Comparison of ENCODE assay signal across 23 cellular contexts in genomic region chr12:118310320-118310719, GRCh38.
DNase-seq lines count a peak whose midpoint lies in the region; ATAC-seq, FAIRE-seq and TF ChIP-seq lines count a peak whose summit lies in the region.
"Had no signal": no experiment of that assay in that cellular context is flagged by ENCODE, and none has a peak within 500 bp of the region (broad histone marks: within the 10 kb centered on the region; RNA-seq: fewer than 3 reads in every experiment).

No MANE protein-coding gene starts in this region.

- H2BK5ac ChIP-seq in IMR-90 (ENCODE audit: low read depth, low read length, poor library complexity, severe bottlenecking), result peak overlapping the region; percentile 20

- dilution Hi-C loops in IMR-90 (cut with HindIII; ENCODE audit: low sequenced_read_pairs, unreplicated experiment), result no loop called here

- no peak overlapping the region for H3K27ac ChIP-seq in HepG2 (ENCODE audit: extremely low read length, insufficient read depth, low read length)
- no peak overlapping the region for H3K27ac ChIP-seq in right lobe of liver
- no peak overlapping the region for H3K27ac ChIP-seq in IMR-90 (ENCODE audit: insufficient read depth, low read length)
- H3K27ac ChIP-seq: 22Rv1; BLaER1 treated with 17β-estradiol and CSF1 and Interleukin-3, amounts not matched to agents 10 nM and 100 nM; C4-2B had no signal

- POLR2A ChIA-PET in HepG2 (lab: Yijun Ruan, JAX), result no interaction called here
- POLR2A ChIA-PET in IMR-90 (lab: Charles Lee; ENCODE audit: unreplicated experiment), result interaction anchor here (0.6 kb wide), 1 partner anchor 17 kb away, joined by 3 read pairs; no protein-coding TSS in a partner anchor

- H3K4me1 ChIP-seq in HepG2 (ENCODE audit: insufficient read depth, low read length) (no peaks in the 10 kb centered on the region), right lobe of liver (peaks cover 0 to 15% (median 6%) of the 10 kb centered on the region in 4 donors), IMR-90 (ENCODE audit: control insufficient read depth, insufficient read depth, low read length) (peaks cover 6% of the 10 kb centered on the region)
- H3K4me1 ChIP-seq: Caco-2 had no signal

- TF ChIP-seq CTCF in HepG2 (CRISPR knock-in tag; IDR thresholded peaks at IDR 0.05), result no peak
- TF ChIP-seq CTCF in right lobe of liver (IDR thresholded peaks at IDR 0.05), result no peak
- TF ChIP-seq CTCF in IMR-90 (conservative IDR thresholded peaks at IDR 0.05; ENCODE audit: low read depth, low read length), result no peak

- H3K4me2 ChIP-seq in HepG2 (ENCODE audit: low read depth, low read length) (no peak overlapping the region), IMR-90 (ENCODE audit: low read depth, low read length) (no peak overlapping the region)

- no peak overlapping the region for H3K23ac ChIP-seq in IMR-90 (ENCODE audit: low read depth, low read length)

- in situ Hi-C loops in HepG2 (cut with HindIII; ENCODE audit: extremely low pct_ligation_motif_present, low pct_unique_long_range_greater_than_20kb) (no loop called here), IMR-90 (cut with MboI; ENCODE audit: low sequenced_read_pairs) (no loop called here)

- TF ChIP-seq POLR2A in HepG2 (IDR thresholded peaks at IDR 0.05; ENCODE audit: insufficient read depth in 1 of 2, low read depth in 2 of 2, low read length in 2 of 2), result no peak
- TF ChIP-seq POLR2A in right lobe of liver (IDR thresholded peaks at IDR 0.05), result no peak
- no peak for TF ChIP-seq POLR2A in IMR-90 (IDR thresholded peaks at IDR 0.05; ENCODE audit: low read depth, low read length)

- no peaks in the 10 kb centered on the region for H3K79me2 ChIP-seq in HepG2 (ENCODE audit: insufficient read depth, low read length)

- H4K91ac ChIP-seq in IMR-90 (ENCODE audit: insufficient read depth, low read depth, low read length), result no peak overlapping the region

- H3K79me1 ChIP-seq in IMR-90 (ENCODE audit: low read depth in 1 of 2, low read length in 2 of 2), result peaks cover 11 to 39% of the 10 kb centered on the region in 2 experiments; a peak in 3 of 4 replicates

- H2BK15ac ChIP-seq in IMR-90 (ENCODE audit: low read depth, low read length), result no peak overlapping the region

- H2AFZ ChIP-seq in HepG2 (ENCODE audit: low read length) (no peak overlapping the region), IMR-90 (replicated peaks; ENCODE audit: low read length, poor library complexity) (no peak overlapping the region)

- no peak overlapping the region for H2AK9ac ChIP-seq in IMR-90 (replicated peaks; ENCODE audit: low read depth, low read length, poor library complexity)

- H2BK120ac ChIP-seq in IMR-90 (ENCODE audit: low read depth, low read length), result 0 out of 2 replicates have a peak overlapping the region, but pooled peaks have one; percentile 40

- no peaks in the 10 kb centered on the region for H3K36me3 ChIP-seq in HepG2 (replicated peaks in 1 of 2; ENCODE audit: control insufficient read depth in 1 of 2, insufficient read depth in 2 of 2, low read length in 2 of 2)
- H3K36me3 ChIP-seq in right lobe of liver, result no peaks in the 10 kb centered on the region
- no peaks in the 10 kb centered on the region for H3K36me3 ChIP-seq in IMR-90 (ENCODE audit: control insufficient read depth, insufficient read depth, low read length)

- no peaks in the 10 kb centered on the region; the same call in none of the 2 replicates for H3K9me1 ChIP-seq in IMR-90 (ENCODE audit: insufficient read depth, low read length)

- 0 out of 2 replicates have a peak overlapping the region, but pooled peaks have one; percentile 58 for H3K4ac ChIP-seq in IMR-90 (ENCODE audit: low read depth, low read length)

- no peaks in the 10 kb centered on the region for H4K20me1 ChIP-seq in HepG2 (ENCODE audit: insufficient read depth, low read length)
- H4K20me1 ChIP-seq in IMR-90 (ENCODE audit: insufficient read depth, low read length), result peaks cover 4% of the 10 kb centered on the region; the same call in 1 of the 2 replicates

- H3K18ac ChIP-seq in IMR-90 (ENCODE audit: low read depth, low read length), result no peak overlapping the region

- H3K9ac ChIP-seq in HepG2 (ENCODE audit: insufficient read depth, low read depth, low read length) (no peak overlapping the region), IMR-90 (ENCODE audit: low read depth, low read length) (no peak overlapping the region)
- H3K9ac ChIP-seq: BLaER1 treated with 17β-estradiol and CSF1 and Interleukin-3, amounts not matched to agents 10 nM and 100 nM had no signal

- peak overlapping the region; percentile 69; the same call in 1 of the 2 replicates for H2BK20ac ChIP-seq in IMR-90 (ENCODE audit: low read depth, low read length)

- no peak overlapping the region for H3K56ac ChIP-seq in IMR-90 (ENCODE audit: extremely low read depth, insufficient read depth, low read length)

- ATAC-seq in HepG2, result no peak
- ATAC-seq in right lobe of liver, result no peak
- ATAC-seq in IMR-90 (ENCODE audit: low read depth), result no peak
- no peak for ATAC-seq in GM21367 (IDR thresholded peaks at IDR 0.05; ENCODE audit: unreplicated experiment)
- ATAC-seq in GM21576 (IDR thresholded peaks at IDR 0.05; ENCODE audit: unreplicated experiment), result no peak

- no peak overlapping the region; a peak in 1 of 4 replicates for H4K8ac ChIP-seq in IMR-90 (ENCODE audit: low read depth in 2 of 2, low read length in 2 of 2)

- FAIRE-seq in HepG2 (lab: Jason Lieb, UNC), result no peak
- FAIRE-seq in colon (lab: Jason Lieb, UNC), result peak; percentile 21
- peak; percentile 17 for FAIRE-seq in islet of Langerhans (lab: Jason Lieb, UNC)
- FAIRE-seq: D721Med, G401.6, GM12891, GM19239 had no signal

- DNase-seq in HepG2 (ENCODE audit: low spot score) (no peak), right lobe of liver (no peak), IMR-90 (no peak), anterior cingulate cortex (lab: John Stamatoyannopoulos, UW) (no peak)
- DNase-seq: AML-193; Caco-2; Calu3; CD4-positive, alpha-beta memory T cell; CD4-positive, CD25-positive, alpha-beta regulatory T cell; CD8-positive, alpha-beta memory T cell; DMS79 treated with DMSO at 0.1 percent for 48 hours; GF-D8 had no signal

- TF ChIP-seq RAD21 in HepG2 (CRISPR knock-in tag; IDR thresholded peaks at IDR 0.05) (no peak), IMR-90 (IDR thresholded peaks at IDR 0.05; ENCODE audit: low read length) (no peak)

- H3K9me3 ChIP-seq in HepG2 (ENCODE audit: low read length) (no peaks in the 10 kb centered on the region), right lobe of liver (no peaks in the 10 kb centered on the region), IMR-90 (ENCODE audit: control insufficient read depth, insufficient read depth, low read length) (no peaks in the 10 kb centered on the region)
- H3K9me3 ChIP-seq: Caco-2 had no signal

- intact Hi-C loops in HepG2 (cut with micrococcal nuclease; ENCODE audit: unreplicated experiment), result no loop called here
- intact Hi-C loops in right lobe of liver (cut with DNase I), result no loop called here
- intact Hi-C loops in IMR-90 (cut with micrococcal nuclease), result no loop called here

- BruUV-seq in HepG2 (replicated peaks; lab: Mats Ljungman, UMichigan) (no TSS peak), IMR-90 (replicated peaks; lab: Mats Ljungman, UMichigan) (no TSS peak)

- H3K4me3 ChIP-seq in HepG2 (replicated peaks in 1 of 3; ENCODE audit: insufficient read depth in 1 of 3, low read depth in 2 of 3, low read length in 3 of 3) (no peak overlapping the region), right lobe of liver (no peak overlapping the region), IMR-90 (ENCODE audit: insufficient read depth, low read depth, low read length) (no peak overlapping the region)
- H3K4me3 ChIP-seq: BLaER1 treated with 17β-estradiol and CSF1 and Interleukin-3, amounts not matched to agents 10 nM and 100 nM had no signal

- no peak overlapping the region for H4K5ac ChIP-seq in IMR-90 (ENCODE audit: low read depth, low read length)

- no peak overlapping the region for H3K14ac ChIP-seq in IMR-90 (replicated peaks; ENCODE audit: low read depth, low read length)

- no peaks in the 10 kb centered on the region for H3K27me3 ChIP-seq in HepG2 (ENCODE audit: control insufficient read depth in 1 of 2, insufficient read depth in 2 of 2, low read length in 2 of 2)
- H3K27me3 ChIP-seq in right lobe of liver, result no peaks in the 10 kb centered on the region
- no peaks in the 10 kb centered on the region for H3K27me3 ChIP-seq in IMR-90 (ENCODE audit: control insufficient read depth, insufficient read depth, low read length)
- H3K27me3 ChIP-seq: BLaER1 treated with 17β-estradiol and CSF1 and Interleukin-3, amounts not matched to agents 10 nM and 100 nM had no signal

- CTCF ChIA-PET in HepG2 (lab: Yijun Ruan, JAX; ENCODE audit: low intra/inter-chr PET ratio, low total read pairs) (no interaction called here), IMR-90 (lab: Yijun Ruan, JAX) (no interaction called here)

- H2AK5ac ChIP-seq in IMR-90 (ENCODE audit: low read depth, low read length), result no peak overlapping the region

- no peak for TF ChIP-seq EP300 in HepG2 (IDR thresholded peaks at IDR 0.05; ENCODE audit: low read depth in 2 of 2, low read length in 2 of 2)
- no peak for TF ChIP-seq EP300 in HepG2 (CRISPR knock-in tag; IDR thresholded peaks at IDR 0.05; ENCODE audit: borderline replicate concordance)

TF ChIP-seq in HepG2, 621 proteins besides CTCF, POLR2A, EP300 and RAD21 (continues in another document):
- TF ChIP-seq NCOR1 (IDR thresholded peaks at IDR 0.05; ENCODE audit: borderline replicate concordance, low read length) (no peak), DDIT3 (CRISPR knock-in tag; IDR thresholded peaks at IDR 0.05) (no peak), MAFF (IDR thresholded peaks at IDR 0.05; ENCODE audit: low read depth, low read length) (peak; percentile 69; the same call in 1 of the 2 replicates), ZNF546 (CRISPR knock-in tag; conservative IDR thresholded peaks at IDR 0.05) (no peak), MED13 (CRISPR knock-in tag; IDR thresholded peaks at IDR 0.05) (no peak), ZFP90 (CRISPR knock-in tag; IDR thresholded peaks at IDR 0.05; ENCODE audit: borderline replicate concordance) (no peak)

TF ChIP-seq in IMR-90, 13 proteins besides CTCF, POLR2A, EP300 and RAD21:
- TF ChIP-seq MAFK (IDR thresholded peaks at IDR 0.05; ENCODE audit: low read depth, low read length), result peak; percentile 63
- TF ChIP-seq ELK1 (IDR thresholded peaks at IDR 0.05; ENCODE audit: borderline replicate concordance, low read depth, low read length), result no peak
